In the genomic region with DNA sequence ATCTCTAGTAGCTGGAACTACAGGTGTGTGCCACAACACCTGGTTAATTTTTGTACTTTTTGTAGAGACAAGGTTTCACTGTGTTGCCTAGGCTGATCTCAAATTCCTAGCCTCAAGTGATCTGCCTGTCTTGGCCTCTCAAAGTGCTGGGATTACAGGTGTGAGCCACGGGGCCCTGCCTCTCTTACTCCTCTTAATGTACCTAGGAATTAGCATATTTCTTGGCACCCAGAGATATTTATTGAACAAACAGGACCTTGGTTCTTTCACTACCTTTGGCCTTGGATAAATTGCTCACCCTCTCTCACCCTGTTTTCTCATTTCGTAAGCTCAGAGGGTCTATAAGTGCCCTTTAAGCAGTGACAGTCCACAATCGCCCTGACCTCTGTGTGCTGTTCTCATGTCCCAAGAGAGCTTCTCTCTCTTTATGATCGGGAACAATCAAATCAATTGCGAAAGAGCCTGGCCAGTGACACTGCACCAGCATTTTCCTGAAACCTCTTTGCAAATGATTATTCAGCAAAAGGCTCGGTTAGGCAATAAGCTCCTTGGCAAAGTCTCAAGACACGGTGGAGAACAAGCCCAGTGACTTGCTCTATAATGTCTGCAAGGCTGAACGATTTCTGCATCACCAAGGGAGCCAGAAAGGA, we compare ENCODE assay signal across 12 cellular contexts.
DNase-seq lines count a peak whose midpoint lies in the region; ATAC-seq and TF ChIP-seq lines count a peak whose summit lies in the region.
"Had no signal": no experiment of that assay in that cellular context is flagged by ENCODE, and none has a peak within 500 bp of the region (broad histone marks: within the 10 kb centered on the region; RNA-seq: fewer than 3 reads in every experiment).

No MANE protein-coding gene starts in this region.

- H2AK5ac ChIP-seq in mesendoderm (ENCODE audit: low read length) = no peak overlapping the region

- H3K9me3 Mint-ChIP-seq in activated naive CD4-positive, alpha-beta T cell treated with anti-CD3 and anti-CD28 coated beads, Interleukin-2, amount 50 U/mL, for 24 hours = no peaks in the 10 kb centered on the region
- no peaks in the 10 kb centered on the region for H3K9me3 Mint-ChIP-seq in activated naive CD4-positive, alpha-beta T cell treated with anti-CD3 and anti-CD28 coated beads, Interleukin-2, amount 10 ng/mL, durations not matched to agents 7 days and 5 days
- H3K9me3 Mint-ChIP-seq: activated naive CD8-positive, alpha-beta T cell treated with anti-CD3 and anti-CD28 coated beads, Interleukin-2, amount 10 ng/mL, durations not matched to agents 7 days and 5 days; nephron had no signal

- H3K4me2 ChIP-seq in SK-N-SH (no peak overlapping the region), mesendoderm (ENCODE audit: low read length) (no peak overlapping the region)

- no peaks in the 10 kb centered on the region for H3K27me3 Mint-ChIP-seq in activated naive CD4-positive, alpha-beta T cell treated with anti-CD3 and anti-CD28 coated beads, Interleukin-2, amount 50 U/mL, for 24 hours
- no peaks in the 10 kb centered on the region for H3K27me3 Mint-ChIP-seq in activated naive CD4-positive, alpha-beta T cell treated with anti-CD3 and anti-CD28 coated beads, Interleukin-2, amount 10 ng/mL, durations not matched to agents 7 days and 5 days
- H3K27me3 Mint-ChIP-seq: activated naive CD8-positive, alpha-beta T cell treated with anti-CD3 and anti-CD28 coated beads, Interleukin-2, amount 10 ng/mL, durations not matched to agents 7 days and 5 days had no signal

- H3K4me1 ChIP-seq in lower lobe of right lung (peaks cover 22% of the 10 kb centered on the region), vagina (peaks cover 14% of the 10 kb centered on the region), SK-N-SH (ENCODE audit: control insufficient read depth in 1 of 2, insufficient read depth in 2 of 2, low read depth in 1 of 2, low read length in 1 of 2) (no peaks in the 10 kb centered on the region), mesendoderm (ENCODE audit: control insufficient read depth, low read depth, low read length) (no peaks in the 10 kb centered on the region)

- H3K9me3 ChIP-seq in lower lobe of right lung (peaks cover 2% of the 10 kb centered on the region), vagina (no peaks in the 10 kb centered on the region), SK-N-SH (no peaks in the 10 kb centered on the region)

- H2BK15ac ChIP-seq in mesendoderm (replicated peaks; ENCODE audit: low read depth) = no peak overlapping the region

- H3K27ac Mint-ChIP-seq in activated naive CD4-positive, alpha-beta T cell treated with anti-CD3 and anti-CD28 coated beads, Interleukin-2, amount 50 U/mL, for 24 hours = peak overlapping the region; percentile 51
- no peak overlapping the region for H3K27ac Mint-ChIP-seq in activated naive CD4-positive, alpha-beta T cell treated with anti-CD3 and anti-CD28 coated beads, Interleukin-2, amount 10 ng/mL, durations not matched to agents 7 days and 5 days
- H3K27ac Mint-ChIP-seq: activated naive CD8-positive, alpha-beta T cell treated with anti-CD3 and anti-CD28 coated beads, Interleukin-2, amount 10 ng/mL, durations not matched to agents 7 days and 5 days; nephron had no signal

- POLR2A ChIA-PET in SK-N-SH (lab: Yijun Ruan, JAX) = no interaction called here

- ATAC-seq in lower lobe of right lung = peak; percentile 90 to 93

- H3K23ac ChIP-seq in mesendoderm (ENCODE audit: low read length) = no peak overlapping the region

- H3K9ac ChIP-seq in SK-N-SH = no peak overlapping the region
- no peak overlapping the region for H3K9ac ChIP-seq in mesendoderm (ENCODE audit: low read length)

- H3K9me2 ChIP-seq in SK-N-SH = no peaks in the 10 kb centered on the region

- intact Hi-C loops in lower lobe of right lung (cut with DNase I) (loop anchor here (10.0 kb wide), 1 partner anchor 221 kb away; no protein-coding TSS in a partner anchor), vagina (cut with DNase I) (loop anchor here (10.0 kb wide), 1 partner anchor 221 kb away; no protein-coding TSS in a partner anchor)

- no peak for DNase-seq in activated naive CD4-positive, alpha-beta T cell treated with anti-CD3 and anti-CD28 coated beads, Interleukin-2, amount 10 ng/mL, durations not matched to agents 7 days and 5 days
- DNase-seq in cardiac fibroblast (ENCODE audit: low read depth in 2 of 2) = peak; percentile 82 to 87
- peak; percentile 64 for DNase-seq in lower lobe of right lung
- no peak for DNase-seq in vagina (ENCODE audit: extremely low spot score in 2 of 2)
- no peak for DNase-seq in activated effector memory CD4-positive, alpha-beta T cell treated with anti-CD3 and anti-CD28 coated beads, Interleukin-2, amount 50 U/mL, for 16 hours
- DNase-seq in SK-N-SH = no peak
- no peak for DNase-seq in mesendoderm
- DNase-seq: activated naive CD8-positive, alpha-beta T cell treated with anti-CD3 and anti-CD28 coated beads, Interleukin-2, amount 10 ng/mL, durations not matched to agents 7 days and 5 days; H7; NCI-H446 had no signal

- H3K4me3 ChIP-seq in cardiac fibroblast (replicated peaks in 1 of 2; ENCODE audit: low read depth in 2 of 2, low read length in 2 of 2) (no peak overlapping the region), lower lobe of right lung (no peak overlapping the region), vagina (no peak overlapping the region), SK-N-SH (ENCODE audit: low read depth in 2 of 2, low read length in 1 of 2) (no peak overlapping the region), mesendoderm (ENCODE audit: low read length) (no peak overlapping the region)

- H3K4ac ChIP-seq in mesendoderm (ENCODE audit: low read depth, low read length) = no peak overlapping the region

- H3K79me2 ChIP-seq in SK-N-SH (ENCODE audit: insufficient read depth) (no peaks in the 10 kb centered on the region), mesendoderm (ENCODE audit: control insufficient read depth, insufficient read depth, low read length) (no peaks in the 10 kb centered on the region)

- no peak overlapping the region for H3K18ac ChIP-seq in mesendoderm (ENCODE audit: low read length)

- TF ChIP-seq CTCF in cardiac fibroblast (IDR thresholded peaks at IDR 0.05; ENCODE audit: low read depth, low read length) = no peak
- TF ChIP-seq CTCF in lower lobe of right lung (IDR thresholded peaks at IDR 0.05) = no peak
- TF ChIP-seq CTCF in vagina (IDR thresholded peaks at IDR 0.05) = no peak
- TF ChIP-seq CTCF in SK-N-SH (IDR thresholded peaks at IDR 0.05) = no peak

- no peak overlapping the region for H3K56ac ChIP-seq in mesendoderm (ENCODE audit: low read length)

- H3K27me3 ChIP-seq in lower lobe of right lung (ENCODE audit: low read depth) (no peaks in the 10 kb centered on the region), vagina (no peaks in the 10 kb centered on the region), SK-N-SH (ENCODE audit: insufficient read depth) (no peaks in the 10 kb centered on the region; the same call in 1 of the 2 replicates), mesendoderm (ENCODE audit: insufficient read depth, low read length, poor library complexity) (no peaks in the 10 kb centered on the region)

- CTCF ChIA-PET in activated naive CD4-positive, alpha-beta T cell treated with anti-CD3 and anti-CD28 coated beads, Interleukin-2, amount 10 ng/mL, durations not matched to agents 7 days and 5 days (lab: Charles Lee) = interaction anchor here (0.6 to 8.2 kb wide), 7 partner anchors 9 to 325 kb away, joined by 3 to 73 read pairs (median 3); no protein-coding TSS in a partner anchor
- CTCF ChIA-PET in SK-N-SH (lab: Yijun Ruan, JAX) = interaction anchor here (0.6 to 4.9 kb wide), 7 partner anchors 221 to 1205 kb away, joined by 3 to 31 read pairs (median 4); no protein-coding TSS in a partner anchor

- no peak overlapping the region for H4K8ac ChIP-seq in mesendoderm (ENCODE audit: low read depth, low read length)

- H3K36me3 Mint-ChIP-seq in activated naive CD4-positive, alpha-beta T cell treated with anti-CD3 and anti-CD28 coated beads, Interleukin-2, amount 50 U/mL, for 24 hours = peaks cover 32% of the 10 kb centered on the region
- H3K36me3 Mint-ChIP-seq in activated naive CD4-positive, alpha-beta T cell treated with anti-CD3 and anti-CD28 coated beads, Interleukin-2, amount 10 ng/mL, durations not matched to agents 7 days and 5 days = peaks cover 67% of the 10 kb centered on the region

- H3K4me3 Mint-ChIP-seq in activated naive CD4-positive, alpha-beta T cell treated with anti-CD3 and anti-CD28 coated beads, Interleukin-2, amount 50 U/mL, for 24 hours = no peak overlapping the region
- no peak overlapping the region for H3K4me3 Mint-ChIP-seq in activated naive CD4-positive, alpha-beta T cell treated with anti-CD3 and anti-CD28 coated beads, Interleukin-2, amount 10 ng/mL, durations not matched to agents 7 days and 5 days
- H3K4me3 Mint-ChIP-seq: activated naive CD8-positive, alpha-beta T cell treated with anti-CD3 and anti-CD28 coated beads, Interleukin-2, amount 10 ng/mL, durations not matched to agents 7 days and 5 days; nephron had no signal

- no peak for TF ChIP-seq RAD21 in SK-N-SH (IDR thresholded peaks at IDR 0.05; ENCODE audit: low read length)

- no peaks in the 10 kb centered on the region for H3K79me1 ChIP-seq in mesendoderm (ENCODE audit: low read length)

- no peak for TF ChIP-seq EP300 in SK-N-SH (IDR thresholded peaks at IDR 0.05; ENCODE audit: borderline replicate concordance in 1 of 2, low read depth in 1 of 2, low read length in 1 of 2)

- WGBS in SK-N-SH (ENCODE audit: low lambda C conversion rate) = 5% methylated on average over 8 of the region's 8 CpGs
- WGBS in mesendoderm (ENCODE audit: extremely low coverage, insufficient coverage, low lambda C conversion rate) = no CpG with 5 or more reads among the region's 8 CpGs

- no peak for TF ChIP-seq POLR2A in vagina (IDR thresholded peaks at IDR 0.05)

- H3K36me3 ChIP-seq in lower lobe of right lung (peaks cover 24% of the 10 kb centered on the region), vagina (no peaks in the 10 kb centered on the region), SK-N-SH (replicated peaks in 1 of 2; ENCODE audit: control insufficient read depth in 1 of 2, insufficient read depth in 2 of 2, low read length in 1 of 2) (no peaks in the 10 kb centered on the region), mesendoderm (ENCODE audit: control insufficient read depth, insufficient read depth, low read length) (no peaks in the 10 kb centered on the region)

- H2BK5ac ChIP-seq in mesendoderm (ENCODE audit: low read length) = no peak overlapping the region

- H3F3A ChIP-seq in SK-N-SH (replicated peaks; ENCODE audit: insufficient read depth) = no peaks in the 10 kb centered on the region

- no peak overlapping the region for H4K5ac ChIP-seq in mesendoderm (ENCODE audit: low read length)

- H2BK120ac ChIP-seq in mesendoderm (ENCODE audit: low read depth, low read length) = no peak overlapping the region

- no peaks in the 10 kb centered on the region for H4K20me1 ChIP-seq in SK-N-SH (ENCODE audit: insufficient read depth)

- peaks cover 28% of the 10 kb centered on the region for H3K4me1 Mint-ChIP-seq in activated naive CD4-positive, alpha-beta T cell treated with anti-CD3 and anti-CD28 coated beads, Interleukin-2, amount 50 U/mL, for 24 hours
- H3K4me1 Mint-ChIP-seq in activated naive CD4-positive, alpha-beta T cell treated with anti-CD3 and anti-CD28 coated beads, Interleukin-2, amount 10 ng/mL, durations not matched to agents 7 days and 5 days = no peaks in the 10 kb centered on the region
- H3K4me1 Mint-ChIP-seq: nephron had no signal

- no peak overlapping the region for H2AFZ ChIP-seq in SK-N-SH (ENCODE audit: low read depth)

- H3K27ac ChIP-seq in lower lobe of right lung (peak overlapping the region; percentile 41), vagina (peak overlapping the region; percentile 62), SK-N-SH (ENCODE audit: low read depth in 2 of 2, low read length in 1 of 2) (no peak overlapping the region), mesendoderm (ENCODE audit: low read depth, low read length) (no peak overlapping the region)

Comparison
In these comparisons a context has a peak if more than half of its experiments do, and no peak if none do; other contexts are left out.
1. DNase-seq: peak in cardiac fibroblast (2 of 2) and lower lobe of right lung (single experiment); none in activated naive CD4-positive, alpha-beta T cell treated with anti-CD3 and anti-CD28 coated beads, Interleukin-2, amount 10 ng/mL, durations not matched to agents 7 days and 5 days (single experiment), vagina (0 of 2), activated effector memory CD4-positive, alpha-beta T cell treated with anti-CD3 and anti-CD28 coated beads, Interleukin-2, amount 50 U/mL, for 16 hours (single experiment), SK-N-SH (single experiment) and mesendoderm (single experiment).
2. H3K27ac ChIP-seq: peak in lower lobe of right lung (single experiment) and vagina (single experiment); none in SK-N-SH (0 of 2) and mesendoderm (single experiment).